In the genomic region with DNA sequence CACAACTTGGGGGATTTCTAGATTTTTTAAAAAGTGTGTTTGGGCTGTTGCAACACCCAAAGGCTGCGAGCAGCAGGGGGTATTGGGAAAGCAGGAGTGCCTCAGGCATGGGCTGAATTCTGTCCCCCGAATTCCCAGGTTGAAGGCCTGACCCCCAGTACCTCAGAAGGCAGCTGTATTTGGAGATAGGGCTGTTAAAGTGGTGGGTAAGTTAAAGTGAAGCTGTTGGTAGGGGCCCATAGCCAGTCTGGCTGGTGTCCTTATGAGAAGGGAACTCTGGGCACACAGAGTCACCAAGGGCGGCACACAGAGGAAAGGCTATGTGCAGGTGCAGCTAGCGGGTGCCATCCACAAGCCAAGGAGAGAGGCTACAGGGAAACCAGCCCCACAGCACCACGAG, we compare ENCODE assay signal across 9 cellular contexts.
"Had no signal": no experiment of that assay in that cellular context is flagged by ENCODE, and none has a peak within 500 bp of the region (broad histone marks: within the 10 kb centered on the region; RNA-seq: fewer than 3 reads in every experiment).

No MANE protein-coding gene starts in this region.

- H3K4me3 Mint-ChIP-seq: GM23338, H9, HFFc6 had no signal

- H2AFZ ChIP-seq: GM23248, GM23338 had no signal

- H3K9me3 ChIP-seq: HAP-1 had no signal

- H3K4me2 ChIP-seq: GM23338 had no signal

- H3K4me1 Mint-ChIP-seq: GM23338 had no signal

- DNase-seq: GM23248, GOT3, H7, H9, HCEC 1CT, HFFc6 had no signal

- H3K4me1 ChIP-seq: HAP-1 had no signal

- H3K4me3 ChIP-seq: GM23248, GM23338, HAP-1 had no signal

- H3K9ac ChIP-seq: GM23248 had no signal

- ATAC-seq: GM23338, HCT116 had no signal

- H3K27ac ChIP-seq: GM23248 had no signal

- H3K27ac Mint-ChIP-seq: GM23338, H9, HFFc6 had no signal

- H3K36me3 ChIP-seq: HAP-1 had no signal
